Comparison of ENCODE assay signal across 1 cellular context in genomic region chr19:3767050-3767449, GRCh38.
A peak's percentile ranks its signal among the peaks of the same experiment; 100 is the strongest.
TF ChIP-seq lines count a peak whose summit lies in the region.

No MANE protein-coding gene starts in this region.

TF ChIP-seq in HepG2, 621 proteins besides CTCF, POLR2A, EP300 and RAD21:
- no peak for TF ChIP-seq ATAD3A (CRISPR knock-in tag; IDR thresholded peaks at IDR 0.05)
- TF ChIP-seq RBFOX2 (IDR thresholded peaks at IDR 0.05; ENCODE audit: low read depth, low read length): peak; percentile 53; the same call in 1 of the 2 replicates
